In the genomic region with DNA sequence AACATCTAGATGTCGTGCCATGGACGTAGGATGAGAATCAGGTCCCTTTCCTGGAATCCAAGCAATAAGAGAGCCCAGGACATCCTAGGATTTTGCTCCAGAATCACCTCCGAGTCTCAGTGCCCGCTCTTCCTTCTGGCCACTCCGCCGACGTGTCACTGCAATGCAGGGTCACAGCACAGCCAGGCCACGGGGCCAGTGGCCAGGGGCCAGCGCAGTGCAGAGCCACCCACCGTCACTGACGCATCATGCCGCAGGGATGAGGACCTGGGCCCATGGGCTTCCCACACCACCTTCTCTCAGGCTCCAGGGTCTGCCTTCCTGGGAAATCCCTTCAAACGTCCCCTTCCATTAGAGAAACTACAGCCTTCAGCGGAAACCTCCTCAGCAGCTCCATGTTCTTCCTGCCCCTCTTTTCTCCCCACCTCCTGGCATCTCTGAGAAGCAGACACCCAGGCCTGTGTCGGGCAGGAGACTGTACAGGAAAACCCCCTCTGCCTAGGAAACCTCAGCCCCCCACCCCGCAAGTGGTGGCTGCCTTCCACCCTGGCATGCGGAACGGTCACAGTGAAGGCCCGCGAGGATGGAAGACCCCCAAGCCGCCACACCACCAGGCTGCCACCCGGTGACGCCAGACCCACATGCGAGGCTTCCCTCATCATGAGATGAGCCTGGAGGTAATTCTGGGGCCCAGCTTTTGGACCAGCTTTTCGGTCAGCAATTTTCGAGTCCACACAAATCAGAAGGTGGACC, we compare ENCODE assay signal across 1 cellular context.
TF ChIP-seq lines count a peak whose summit lies in the region.

No MANE protein-coding gene starts in this region.

TF ChIP-seq in HepG2, 621 proteins besides CTCF, POLR2A, EP300 and RAD21:
- no peak for TF ChIP-seq KMT2B (CRISPR knock-in tag; IDR thresholded peaks at IDR 0.05)
- TF ChIP-seq TEAD3 (CRISPR knock-in tag; optimal IDR thresholded peaks at IDR 0.05; ENCODE audit: borderline replicate concordance) = no peak
- TF ChIP-seq ZNF20 (CRISPR knock-in tag; IDR thresholded peaks at IDR 0.05) = no peak
- TF ChIP-seq GRHL1 (CRISPR knock-in tag; conservative IDR thresholded peaks at IDR 0.05) = no peak
- TF ChIP-seq PRMT3 (CRISPR knock-in tag; IDR thresholded peaks at IDR 0.05; ENCODE audit: borderline replicate concordance, low read depth) = no peak
- no peak for TF ChIP-seq CBX5 (CRISPR knock-in tag; IDR thresholded peaks at IDR 0.05; ENCODE audit: borderline replicate concordance)
- no peak for TF ChIP-seq RXRA (CRISPR knock-in tag; IDR thresholded peaks at IDR 0.05)
- TF ChIP-seq TP53 (CRISPR knock-in tag; conservative IDR thresholded peaks at IDR 0.05) = no peak
- no peak for TF ChIP-seq ZNF788 (CRISPR knock-in tag; IDR thresholded peaks at IDR 0.05; ENCODE audit: borderline replicate concordance)
- TF ChIP-seq KDM5B (CRISPR knock-in tag; IDR thresholded peaks at IDR 0.05; ENCODE audit: borderline replicate concordance) = no peak
- TF ChIP-seq ZNF431 (CRISPR knock-in tag; IDR thresholded peaks at IDR 0.05; ENCODE audit: borderline replicate concordance, low read depth) = no peak
- no peak for TF ChIP-seq SKIL (CRISPR knock-in tag; IDR thresholded peaks at IDR 0.05; ENCODE audit: borderline replicate concordance)
- no peak for TF ChIP-seq ZNF30 (CRISPR knock-in tag; IDR thresholded peaks at IDR 0.05)
- no peak for TF ChIP-seq HMG20B (CRISPR knock-in tag; conservative IDR thresholded peaks at IDR 0.05)
- TF ChIP-seq KLF6 (CRISPR knock-in tag; IDR thresholded peaks at IDR 0.05) = no peak
- TF ChIP-seq MTF1 (CRISPR knock-in tag; IDR thresholded peaks at IDR 0.05) = no peak
- no peak for TF ChIP-seq ZNF841 (CRISPR knock-in tag; IDR thresholded peaks at IDR 0.05; ENCODE audit: borderline replicate concordance)
